8 cellular contexts compared by ENCODE assay signal in genomic region chr9:98117984-98118639, GRCh38. TPM values are rescaled to one million over a fixed set of nuclear protein-coding genes. Genes with fewer than 3 reads are reported as not detected.
DNase-seq lines count a peak whose midpoint lies in the region; ATAC-seq and TF ChIP-seq lines count a peak whose summit lies in the region.

No MANE protein-coding gene starts in this region.

- POLR2A ChIA-PET in BJ (lab: Charles Lee), result no interaction called here

- H3K4me3 Mint-ChIP-seq in activated naive CD8-positive, alpha-beta T cell, result peak overlapping the region; percentile 87

- peak; percentile 45; the same call in 1 of the 2 replicates for TF ChIP-seq CTCF in BJ (IDR thresholded peaks at IDR 0.05; ENCODE audit: insufficient read depth, low read depth, low read length)

- H3K4me1 Mint-ChIP-seq in activated naive CD8-positive, alpha-beta T cell (ENCODE audit: low read depth), result peaks cover 60% of the 10 kb centered on the region

- peak; percentile 51 for ATAC-seq in HG03354 (IDR thresholded peaks at IDR 0.05; ENCODE audit: poor library complexity, severe bottlenecking, unreplicated experiment)

- H3K9me3 Mint-ChIP-seq in activated naive CD8-positive, alpha-beta T cell (ENCODE audit: low read depth), result no peaks in the 10 kb centered on the region

- peak overlapping the region; percentile 75 for H3K4me3 ChIP-seq in BJ (ENCODE audit: low read depth, low read length)
- peak overlapping the region; percentile 58 for H3K4me3 ChIP-seq in iPS-11a (ENCODE audit: low read depth, low read length)

- H3K27me3 ChIP-seq in BJ (ENCODE audit: control insufficient read depth, insufficient read depth, low read length), result no peaks in the 10 kb centered on the region

- peak; percentile 12 for TF ChIP-seq POLR2A in GM19193 (IDR thresholded peaks at IDR 0.05; ENCODE audit: extremely low read depth, insufficient read depth, insufficient read length)

- no peaks in the 10 kb centered on the region for H3K27me3 Mint-ChIP-seq in activated naive CD8-positive, alpha-beta T cell

- peak overlapping the region; percentile 95 for H3K27ac Mint-ChIP-seq in activated naive CD8-positive, alpha-beta T cell

- H3K36me3 Mint-ChIP-seq in activated naive CD8-positive, alpha-beta T cell, result no peaks in the 10 kb centered on the region

- DNase-seq in BJ (ENCODE audit: low read depth) (no peak), SHP77 treated with DMSO at 0.1 percent for 48 hours (lab: John Stamatoyannopoulos, UW) (peak; percentile 4), iPS-NIHi11 (ENCODE audit: low spot score) (no peak)
- peak; percentile 23 for DNase-seq in stimulated activated CD4-positive, alpha-beta T cell treated with anti-CD3 and anti-CD28 coated beads, Interleukin-12 subunit alpha, Interleukin-12 subunit beta, amount 100 ng/mL, for 4 hours

- CTCF ChIA-PET in BJ (lab: Yijun Ruan, JAX), result interaction anchor here (0.9 to 1.6 kb wide), 5 partner anchors 9 to 194 kb away, joined by 3 to 5 read pairs (median 3); no protein-coding TSS in a partner anchor

- no peaks in the 10 kb centered on the region for H3K36me3 ChIP-seq in BJ (ENCODE audit: control insufficient read depth, insufficient read depth, low read length)

RNA-seq across cellular contexts. Expression of gene TRIM14, which starts 0.9 kb away (rescaled TPM):
- 9.9 and 10.1 TPM in 2 replicates for polyA plus RNA-seq in BJ (2011; rRNA removed)
- 5.0 and 6.2 TPM in 2 replicates for polyA minus RNA-seq in BJ (2011; rRNA and poly(A)+ RNA removed)

Comparison
In these comparisons a context has a peak if more than half of its experiments do, and no peak if none do; other contexts are left out.
1. DNase-seq: peak in SHP77 treated with DMSO at 0.1 percent for 48 hours (single experiment) and stimulated activated CD4-positive, alpha-beta T cell treated with anti-CD3 and anti-CD28 coated beads, Interleukin-12 subunit alpha, Interleukin-12 subunit beta, amount 100 ng/mL, for 4 hours (single experiment); none in BJ (single experiment) and iPS-NIHi11 (single experiment).